Comparison of ENCODE assay signal across 14 cellular contexts in genomic region chr15:65460948-65461347, GRCh38. TPM values are rescaled to one million over a fixed set of nuclear protein-coding genes. Genes with fewer than 3 reads are reported as not detected.
DNase-seq lines count a peak whose midpoint lies in the region; ATAC-seq, FAIRE-seq and TF ChIP-seq lines count a peak whose summit lies in the region.
"Had no signal": no experiment of that assay in that cellular context is flagged by ENCODE, and none has a peak within 500 bp of the region (broad histone marks: within the 10 kb centered on the region; RNA-seq: fewer than 3 reads in every experiment).

No MANE protein-coding gene starts in this region.

- SMC1A ChIA-PET in GM12878 (lab: Charles Lee; ENCODE audit: uncharacterized antibody, unreplicated experiment), result no interaction called here

- 40% methylated on average over 4 of the region's 4 CpGs for WGBS in GM12878 (ENCODE audit: insufficient coverage, insufficient replicate concordance, low lambda C conversion rate, missing lambda C conversion rate)
- 76 to 82% (median 78%) methylated on average over 4 of the region's 4 CpGs for WGBS in adrenal gland, 4 donors

- TF ChIP-seq CTCF in GM12878 (IDR thresholded peaks at IDR 0.05 in 2 of 3, conservative IDR thresholded peaks at IDR 0.05 in 1 of 3; ENCODE audit: control insufficient read depth in 2 of 3, extremely low read depth in 1 of 3, insufficient read depth in 1 of 3, low read depth in 3 of 3, low read length in 3 of 3) (no peak), lower lobe of right lung (IDR thresholded peaks at IDR 0.05) (no peak), adrenal gland (IDR thresholded peaks at IDR 0.05) (no peak)

- no peak for TF ChIP-seq RAD21 in GM12878 (IDR thresholded peaks at IDR 0.05; ENCODE audit: insufficient read depth, low read depth, low read length)

- H3K4me2 ChIP-seq in GM12878 (ENCODE audit: control insufficient read depth, insufficient read depth), result no peak overlapping the region

- CTCF ChIA-PET in GM12878 (lab: Yijun Ruan, JAX), result no interaction called here

- DNase-seq in ELR (ENCODE audit: low read depth), result peak; percentile 71
- DNase-seq in SW480 (ENCODE audit: low spot score), result peak; percentile 9
- DNase-seq in GM12878 (ENCODE audit: low read depth, low spot score), result no peak
- DNase-seq in stimulated activated CD4-positive, alpha-beta T cell treated with anti-CD3 and anti-CD28 coated beads, Interleukin-15, amount 100 ng/mL, for 24 hours, result peak; percentile 62
- no peak for DNase-seq in left lobe of liver (ENCODE audit: low spot score)
- DNase-seq in lower lobe of right lung, result no peak
- no peak for DNase-seq in adrenal gland
- DNase-seq: activated CD4-positive, CD25-positive, alpha-beta regulatory T cell; left ventricle myocardium superior; NCI-H446; posterior cingulate gyrus had no signal

- TF ChIP-seq EP300 in GM12878 (IDR thresholded peaks at IDR 0.05; ENCODE audit: borderline replicate concordance in 1 of 2, control insufficient read depth in 1 of 2, low read depth in 2 of 2, low read length in 2 of 2), result no peak

- no peaks in the 10 kb centered on the region for H3K79me2 ChIP-seq in GM12878 (ENCODE audit: control insufficient read depth, insufficient read depth, low read length)

- H4K20me1 ChIP-seq in GM12878 (ENCODE audit: control insufficient read depth, insufficient read depth), result no peaks in the 10 kb centered on the region

- in situ Hi-C loops in GM12878 (cut with MboI), result no loop called here

- intact Hi-C loops in GM12878 (cut with micrococcal nuclease; ENCODE audit: unreplicated experiment) (loop anchor here (5.0 kb wide), 1 partner anchor 59 kb away; no protein-coding TSS in a partner anchor), lower lobe of right lung (cut with DNase I) (no loop called here), adrenal gland (cut with DNase I) (no loop called here)

- no peak overlapping the region for H2AFZ ChIP-seq in GM12878 (ENCODE audit: control insufficient read depth, low read depth, low read length)

- no peak for FAIRE-seq in GM12878 (lab: Jason Lieb, UNC)

- no peaks in the 10 kb centered on the region for H3K9me3 ChIP-seq in GM12878 (replicated peaks; ENCODE audit: control insufficient read depth, insufficient read depth, low read length)
- no peaks in the 10 kb centered on the region for H3K9me3 ChIP-seq in lower lobe of right lung
- no peaks in the 10 kb centered on the region for H3K9me3 ChIP-seq in adrenal gland (replicated peaks in 1 of 3)
- H3K9me3 ChIP-seq: gastroesophageal sphincter had no signal

- ATAC-seq in GM12878 (peak; percentile 63), left lobe of liver (no peak), lower lobe of right lung (no peak), HG02981 (IDR thresholded peaks at IDR 0.05; ENCODE audit: unreplicated experiment) (no peak)
- ATAC-seq: gastroesophageal sphincter; left ventricle myocardium superior; stimulated activated memory B cell treated with anti-CD40 and anti-IgM and Interleukin-4, amounts not matched to agents 10 μg/mL and 1 μg/mL and 100 μg/mL, for 72 hours had no signal

- H3K4me1 ChIP-seq in GM12878 (ENCODE audit: control insufficient read depth, insufficient read depth, low read length), result no peaks in the 10 kb centered on the region
- H3K4me1 ChIP-seq in lower lobe of right lung, result no peaks in the 10 kb centered on the region
- H3K4me1 ChIP-seq in adrenal gland (replicated peaks in 1 of 2), result no peaks in the 10 kb centered on the region
- H3K4me1 ChIP-seq: gastroesophageal sphincter had no signal

- H3K36me3 ChIP-seq in GM12878 (ENCODE audit: control insufficient read depth in 2 of 2, insufficient read depth in 2 of 2, low read length in 1 of 2), result peaks cover 4 to 10% of the 10 kb centered on the region in 2 experiments
- H3K36me3 ChIP-seq in lower lobe of right lung, result peaks cover 100% of the 10 kb centered on the region
- peaks cover 0 to 77% of the 10 kb centered on the region in 2 donors for H3K36me3 ChIP-seq in adrenal gland (replicated peaks in 1 of 2)

- H3K4me3 ChIP-seq in GM12878 (no peak overlapping the region), lower lobe of right lung (no peak overlapping the region), adrenal gland (no peak overlapping the region)
- H3K4me3 ChIP-seq: gastroesophageal sphincter had no signal

- no TSS peak for BruUV-seq in GM12878 (replicated peaks; lab: Mats Ljungman, UMichigan)

- POLR2A ChIA-PET in GM12878 (lab: Charles Lee), result no interaction called here

- TF ChIP-seq POLR2A in GM12878 (IDR thresholded peaks at IDR 0.05; ENCODE audit: low read depth, low read length), result no peak
- TF ChIP-seq POLR2A in adrenal gland (IDR thresholded peaks at IDR 0.05), result no peak

- H3K9ac ChIP-seq in GM12878 (ENCODE audit: control insufficient read depth, insufficient read depth, low read length), result no peak overlapping the region

- RAD21 ChIA-PET in GM12878 (lab: Charles Lee; ENCODE audit: unreplicated experiment), result no interaction called here

- H3K27me3 ChIP-seq in GM12878 (replicated peaks in 1 of 2; ENCODE audit: control insufficient read depth in 2 of 2, insufficient read depth in 2 of 2, low read length in 1 of 2) (no peaks in the 10 kb centered on the region), lower lobe of right lung (ENCODE audit: low read depth) (no peaks in the 10 kb centered on the region), adrenal gland (no peaks in the 10 kb centered on the region)
- H3K27me3 ChIP-seq: gastroesophageal sphincter had no signal

- H3K27ac ChIP-seq in GM12878 (ENCODE audit: control insufficient read depth, insufficient read depth), result no peak overlapping the region
- no peak overlapping the region for H3K27ac ChIP-seq in lower lobe of right lung
- no peak overlapping the region for H3K27ac ChIP-seq in adrenal gland
- H3K27ac ChIP-seq: gastroesophageal sphincter had no signal

TF ChIP-seq in GM12878, 131 proteins besides CTCF, POLR2A, EP300 and RAD21 (continues in another document):
- TF ChIP-seq MEF2A (IDR thresholded peaks at IDR 0.05; ENCODE audit: insufficient read depth, low read depth, low read length) (0 out of 2 replicates have a peak, but pooled peaks have one; percentile 21), POU2F2 (IDR thresholded peaks at IDR 0.05; ENCODE audit: borderline replicate concordance, low read depth, low read length) (peak; percentile 46; the same call in 1 of the 3 replicates), KLF5 (IDR thresholded peaks at IDR 0.05; ENCODE audit: partially characterized antibody) (no peak), IRF4 (IDR thresholded peaks at IDR 0.05; ENCODE audit: low read depth, low read length) (peak; percentile 66; the same call in 1 of the 2 replicates), TCF7 (IDR thresholded peaks at IDR 0.05; ENCODE audit: borderline replicate concordance) (peak; percentile 93), RUNX3 (IDR thresholded peaks at IDR 0.05; ENCODE audit: low read length) (peak; percentile 81)

RNA-seq across cellular contexts. Expression of gene IGDCC4, which starts 38.2 kb away (rescaled TPM):
- total RNA-seq in GM12878 (2013; cell fraction: nucleolus; rRNA removed), result 10.0 and 14.3 TPM in 2 replicates
- total RNA-seq in GM12878 (2014; rRNA removed), result 0.05 and 0.06 TPM in 2 replicates
- 0.04 and 0.09 TPM in 2 replicates for total RNA-seq in GM12878 (2014; rRNA removed; fragmentation: Illumina TruSeq; extraction: Trizol)
- total RNA-seq in GM12878 (2021), result 0.21 and 0.74 TPM in 2 replicates
- 0.16 TPM for polyA plus RNA-seq in GM12878 (2011; ENCODE audit: low read depth)
- 0.18 and 0.27 TPM in 2 replicates for polyA plus RNA-seq in GM12878 (2011; rRNA removed)
- polyA plus RNA-seq in GM12878 (2011; cell fraction: cytosol; rRNA removed), result 0.19 and 0.22 TPM in 2 replicates
- polyA plus RNA-seq in GM12878 (2011; cell fraction: nucleus; rRNA removed), result 1.8 and 2.2 TPM in 2 replicates
- polyA plus RNA-seq in GM12878 (2012), result 0.37 and 0.55 TPM in 2 replicates
- 0.18 and 0.29 TPM in 2 replicates for polyA plus RNA-seq in GM12878 (2014; fragmentation: Illumina TruSeq; extraction: Trizol)
- under 1 TPM; 0.08 to 0.16 TPM for polyA plus RNA-seq in GM12878 (2014; fragmentation: Nextera tagmentation; extraction: Ambion mirVana)
- polyA plus RNA-seq in GM12878 (2014; rRNA removed), result 0.24 and 0.41 TPM in 2 replicates
- under 1 TPM; 0.06 to 0.17 TPM for polyA plus RNA-seq in GM12878 (2016; fragmentation: Nextera tagmentation; extraction: Ambion mirVana)
- polyA minus RNA-seq in GM12878 (2011; rRNA and poly(A)+ RNA removed), result 0.15 and 1.8 TPM in 2 replicates
- not detected in 2 replicates for polyA minus RNA-seq in GM12878 (2011; cell fraction: cytosol; rRNA and poly(A)+ RNA removed)
- polyA minus RNA-seq in GM12878 (2011; cell fraction: nucleus; rRNA and poly(A)+ RNA removed), result 0.97 and 1.1 TPM in 2 replicates
- 0.15 TPM for total RNA-seq in left lobe of liver
- total RNA-seq in lower lobe of right lung, result 3.6 TPM
- total RNA-seq in adrenal gland, result 10 to 100 TPM in 6 of 8 donors, 1 to 10 TPM in 2; 4.7 to 27.2 (median 13.8) TPM
- polyA plus RNA-seq in adrenal gland, result 10 to 100 TPM in 2 of 3 donors, 1 to 10 TPM in 1; 8.6 to 24.3 (median 11.4) TPM

RNA-seq across cellular contexts. Expression of gene DPP8, which starts 56.5 kb away (rescaled TPM):
- total RNA-seq in GM12878 (2013; cell fraction: nucleolus; rRNA removed), result 90.1 and 94.9 TPM in 2 replicates
- total RNA-seq in GM12878 (2014; rRNA removed) (30.0 and 32.2 TPM in 2 replicates), GM12878 (2014; rRNA removed; fragmentation: Illumina TruSeq; extraction: Trizol) (23.9 and 25.2 TPM in 2 replicates), GM12878 (2021) (23.5 and 24.7 TPM in 2 replicates), left lobe of liver (8.0 TPM), lower lobe of right lung (32.8 TPM), adrenal gland (100 to 1,000 TPM in 1 of 8 donors, 10 to 100 TPM in 7; 31.7 to 101 (median 42.5) TPM)
- 7.0 TPM for polyA plus RNA-seq in GM12878 (2011; ENCODE audit: low read depth)
- polyA plus RNA-seq in GM12878 (2011; rRNA removed) (27.8 and 28.6 TPM in 2 replicates), GM12878 (2014; fragmentation: Illumina TruSeq; extraction: Trizol) (19.4 and 24.4 TPM in 2 replicates), GM12878 (2014; fragmentation: Nextera tagmentation; extraction: Ambion mirVana) (10 to 100 TPM; 12.0 to 15.7 TPM), GM12878 (2014; rRNA removed) (18.3 and 21.7 TPM in 2 replicates), GM12878 (2016; fragmentation: Nextera tagmentation; extraction: Ambion mirVana) (10 to 100 TPM; 29.5 to 30.6 TPM), adrenal gland (10 to 100 TPM in 2 of 3 donors, 1 to 10 TPM in 1; 5.7 to 26.8 (median 13.3) TPM)
- polyA plus RNA-seq in GM12878 (2011; cell fraction: cytosol; rRNA removed), result 12.0 and 13.4 TPM in 2 replicates
- 16.1 and 17.1 TPM in 2 replicates for polyA plus RNA-seq in GM12878 (2011; cell fraction: nucleus; rRNA removed)
- 11.3 and 14.4 TPM in 2 replicates for polyA plus RNA-seq in GM12878 (2012)
- polyA minus RNA-seq in GM12878 (2011; rRNA and poly(A)+ RNA removed), result 21.8 and 30.3 TPM in 2 replicates
- 13.6 and 17.4 TPM in 2 replicates for polyA minus RNA-seq in GM12878 (2011; cell fraction: cytosol; rRNA and poly(A)+ RNA removed)
- 30.2 and 61.3 TPM in 2 replicates for polyA minus RNA-seq in GM12878 (2011; cell fraction: nucleus; rRNA and poly(A)+ RNA removed)

Comparison
In these comparisons a context has a peak if more than half of its experiments do, and no peak if none do; other contexts are left out.
1. DNase-seq: peak in ELR (single experiment), SW480 (single experiment) and stimulated activated CD4-positive, alpha-beta T cell treated with anti-CD3 and anti-CD28 coated beads, Interleukin-15, amount 100 ng/mL, for 24 hours (single experiment); none in GM12878 (single experiment), left lobe of liver (single experiment), lower lobe of right lung (single experiment) and adrenal gland (0 of 7).